Comparison of ENCODE assay signal across 1 cellular context in the genomic region with DNA sequence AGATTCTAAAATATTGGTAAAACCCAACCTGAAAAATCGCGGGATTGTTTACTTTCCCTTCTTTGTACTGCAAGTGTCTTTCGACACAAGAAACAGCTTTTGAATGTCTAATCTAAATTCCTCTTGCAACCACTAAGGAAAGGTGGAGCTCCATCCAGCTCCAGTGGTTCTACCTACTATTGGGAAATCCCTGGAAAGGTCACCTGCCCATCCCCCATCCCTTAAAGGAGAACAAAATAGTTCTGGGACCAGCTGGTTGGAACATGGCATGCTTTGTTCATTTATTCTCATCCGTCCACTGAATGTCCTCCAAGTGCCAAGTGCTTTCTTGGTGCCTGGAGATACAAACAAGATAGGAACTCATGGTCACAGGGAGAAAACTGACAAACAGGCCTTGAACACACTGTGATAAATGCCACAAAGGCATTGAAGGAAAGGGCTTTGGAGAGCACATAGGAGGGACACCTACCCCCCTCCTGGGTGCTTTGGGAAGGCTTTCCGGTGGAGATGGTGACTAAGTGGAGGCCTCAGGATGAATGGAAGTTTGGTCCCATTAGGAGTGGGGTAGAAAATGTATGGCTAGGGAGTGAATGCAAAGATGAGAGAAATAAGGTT.
A peak's percentile ranks its signal among the peaks of the same experiment; 100 is the strongest.
TF ChIP-seq lines count a peak whose summit lies in the region.

No MANE protein-coding gene starts in this region.

TF ChIP-seq in HepG2, 621 proteins besides CTCF, POLR2A, EP300 and RAD21 (continued from another document and continues in another):
- TF ChIP-seq, protein P1, sequence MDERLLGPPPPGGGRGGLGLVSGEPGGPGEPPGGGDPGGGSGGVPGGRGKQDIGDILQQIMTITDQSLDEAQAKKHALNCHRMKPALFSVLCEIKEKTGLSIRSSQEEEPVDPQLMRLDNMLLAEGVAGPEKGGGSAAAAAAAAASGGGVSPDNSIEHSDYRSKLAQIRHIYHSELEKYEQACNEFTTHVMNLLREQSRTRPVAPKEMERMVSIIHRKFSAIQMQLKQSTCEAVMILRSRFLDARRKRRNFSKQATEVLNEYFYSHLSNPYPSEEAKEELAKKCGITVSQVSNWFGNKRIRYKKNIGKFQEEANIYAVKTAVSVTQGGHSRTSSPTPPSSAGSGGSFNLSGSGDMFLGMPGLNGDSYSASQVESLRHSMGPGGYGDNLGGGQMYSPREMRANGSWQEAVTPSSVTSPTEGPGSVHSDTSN (CRISPR knock-in tag; IDR thresholded peaks at IDR 0.05): no peak
- TF ChIP-seq PHF8 (CRISPR knock-in tag; IDR thresholded peaks at IDR 0.05) (no peak), FOXK2 (IDR thresholded peaks at IDR 0.05) (no peak), ZBTB21 (CRISPR knock-in tag; IDR thresholded peaks at IDR 0.05) (no peak), NFATC3 (CRISPR knock-in tag; IDR thresholded peaks at IDR 0.05) (no peak), SALL1 (CRISPR knock-in tag; IDR thresholded peaks at IDR 0.05) (peak; percentile 40; the same call in 1 of the 2 replicates), ZNF709 (CRISPR knock-in tag; IDR thresholded peaks at IDR 0.05) (no peak), MED1 (CRISPR knock-in tag; IDR thresholded peaks at IDR 0.05) (peak; percentile 38), SP5 (CRISPR knock-in tag; IDR thresholded peaks at IDR 0.05; ENCODE audit: borderline replicate concordance, low read depth) (no peak), ZNF605 (CRISPR knock-in tag; IDR thresholded peaks at IDR 0.05) (peak; percentile 33; the same call in 1 of the 2 replicates), ZNF83 (CRISPR knock-in tag; IDR thresholded peaks at IDR 0.05; ENCODE audit: borderline replicate concordance) (no peak), BCL6 (CRISPR knock-in tag; IDR thresholded peaks at IDR 0.05) (peak; percentile 74), GLI4 (CRISPR knock-in tag; IDR thresholded peaks at IDR 0.05; ENCODE audit: borderline replicate concordance) (no peak), SP1 (IDR thresholded peaks at IDR 0.05) (no peak), SP1 (CRISPR knock-in tag; IDR thresholded peaks at IDR 0.05) (no peak), ZNF878 (CRISPR knock-in tag; IDR thresholded peaks at IDR 0.05) (no peak), PCBP2 (optimal IDR thresholded peaks at IDR 0.05; ENCODE audit: low read depth, low read length, poor library complexity, severe bottlenecking) (no peak), HNRNPK (IDR thresholded peaks at IDR 0.05; ENCODE audit: low read depth, low read length, poor library complexity, severe bottlenecking) (no peak), ZNF101 (CRISPR knock-in tag; IDR thresholded peaks at IDR 0.05; ENCODE audit: borderline replicate concordance, low read depth) (no peak), ZNF782 (CRISPR knock-in tag; IDR thresholded peaks at IDR 0.05; ENCODE audit: borderline replicate concordance) (no peak), KMT2A (CRISPR knock-in tag; IDR thresholded peaks at IDR 0.05) (peak; percentile 71), SMAD1 (CRISPR knock-in tag; IDR thresholded peaks at IDR 0.05; ENCODE audit: borderline replicate concordance, low read depth) (no peak), ZNF484 (CRISPR knock-in tag; IDR thresholded peaks at IDR 0.05; ENCODE audit: borderline replicate concordance, low read depth) (no peak), XRCC5 (optimal IDR thresholded peaks at IDR 0.05; ENCODE audit: low read length) (no peak), ZNF567 (CRISPR knock-in tag; IDR thresholded peaks at IDR 0.05; ENCODE audit: borderline replicate concordance) (no peak), ZFAT (CRISPR knock-in tag; conservative IDR thresholded peaks at IDR 0.05) (no peak), ZNF225 (CRISPR knock-in tag; IDR thresholded peaks at IDR 0.05) (no peak), PTBP1 (IDR thresholded peaks at IDR 0.05; ENCODE audit: low read depth, low read length, poor library complexity, severe bottlenecking) (no peak), NR2C2 (CRISPR knock-in tag; IDR thresholded peaks at IDR 0.05; ENCODE audit: borderline replicate concordance) (0 out of 2 replicates have a peak, but pooled peaks have one; percentile 39), PRPF4 (IDR thresholded peaks at IDR 0.05; ENCODE audit: low read depth, low read length, poor library complexity, severe bottlenecking) (no peak)
- TF ChIP-seq, protein P2, sequence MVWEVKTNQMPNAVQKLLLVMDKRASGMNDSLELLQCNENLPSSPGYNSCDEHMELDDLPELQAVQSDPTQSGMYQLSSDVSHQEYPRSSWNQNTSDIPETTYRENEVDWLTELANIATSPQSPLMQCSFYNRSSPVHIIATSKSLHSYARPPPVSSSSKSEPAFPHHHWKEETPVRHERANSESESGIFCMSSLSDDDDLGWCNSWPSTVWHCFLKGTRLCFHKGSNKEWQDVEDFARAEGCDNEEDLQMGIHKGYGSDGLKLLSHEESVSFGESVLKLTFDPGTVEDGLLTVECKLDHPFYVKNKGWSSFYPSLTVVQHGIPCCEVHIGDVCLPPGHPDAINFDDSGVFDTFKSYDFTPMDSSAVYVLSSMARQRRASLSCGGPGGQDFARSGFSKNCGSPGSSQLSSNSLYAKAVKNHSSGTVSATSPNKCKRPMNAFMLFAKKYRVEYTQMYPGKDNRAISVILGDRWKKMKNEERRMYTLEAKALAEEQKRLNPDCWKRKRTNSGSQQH (CRISPR knock-in tag; IDR thresholded peaks at IDR 0.05; ENCODE audit: low read depth): no peak
- TF ChIP-seq, protein P3, sequence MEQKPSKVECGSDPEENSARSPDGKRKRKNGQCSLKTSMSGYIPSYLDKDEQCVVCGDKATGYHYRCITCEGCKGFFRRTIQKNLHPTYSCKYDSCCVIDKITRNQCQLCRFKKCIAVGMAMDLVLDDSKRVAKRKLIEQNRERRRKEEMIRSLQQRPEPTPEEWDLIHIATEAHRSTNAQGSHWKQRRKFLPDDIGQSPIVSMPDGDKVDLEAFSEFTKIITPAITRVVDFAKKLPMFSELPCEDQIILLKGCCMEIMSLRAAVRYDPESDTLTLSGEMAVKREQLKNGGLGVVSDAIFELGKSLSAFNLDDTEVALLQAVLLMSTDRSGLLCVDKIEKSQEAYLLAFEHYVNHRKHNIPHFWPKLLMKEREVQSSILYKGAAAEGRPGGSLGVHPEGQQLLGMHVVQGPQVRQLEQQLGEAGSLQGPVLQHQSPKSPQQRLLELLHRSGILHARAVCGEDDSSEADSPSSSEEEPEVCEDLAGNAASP (CRISPR knock-in tag; IDR thresholded peaks at IDR 0.05; ENCODE audit: borderline replicate concordance): no peak
- TF ChIP-seq, protein P4, sequence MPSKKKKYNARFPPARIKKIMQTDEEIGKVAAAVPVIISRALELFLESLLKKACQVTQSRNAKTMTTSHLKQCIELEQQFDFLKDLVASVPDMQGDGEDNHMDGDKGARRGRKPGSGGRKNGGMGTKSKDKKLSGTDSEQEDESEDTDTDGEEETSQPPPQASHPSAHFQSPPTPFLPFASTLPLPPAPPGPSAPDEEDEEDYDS (CRISPR knock-in tag; IDR thresholded peaks at IDR 0.05): no peak
- TF ChIP-seq, protein P5, sequence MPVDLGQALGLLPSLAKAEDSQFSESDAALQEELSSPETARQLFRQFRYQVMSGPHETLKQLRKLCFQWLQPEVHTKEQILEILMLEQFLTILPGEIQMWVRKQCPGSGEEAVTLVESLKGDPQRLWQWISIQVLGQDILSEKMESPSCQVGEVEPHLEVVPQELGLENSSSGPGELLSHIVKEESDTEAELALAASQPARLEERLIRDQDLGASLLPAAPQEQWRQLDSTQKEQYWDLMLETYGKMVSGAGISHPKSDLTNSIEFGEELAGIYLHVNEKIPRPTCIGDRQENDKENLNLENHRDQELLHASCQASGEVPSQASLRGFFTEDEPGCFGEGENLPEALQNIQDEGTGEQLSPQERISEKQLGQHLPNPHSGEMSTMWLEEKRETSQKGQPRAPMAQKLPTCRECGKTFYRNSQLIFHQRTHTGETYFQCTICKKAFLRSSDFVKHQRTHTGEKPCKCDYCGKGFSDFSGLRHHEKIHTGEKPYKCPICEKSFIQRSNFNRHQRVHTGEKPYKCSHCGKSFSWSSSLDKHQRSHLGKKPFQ (CRISPR knock-in tag; IDR thresholded peaks at IDR 0.05; ENCODE audit: insufficient replicate concordance): no peak
- TF ChIP-seq, protein P6, sequence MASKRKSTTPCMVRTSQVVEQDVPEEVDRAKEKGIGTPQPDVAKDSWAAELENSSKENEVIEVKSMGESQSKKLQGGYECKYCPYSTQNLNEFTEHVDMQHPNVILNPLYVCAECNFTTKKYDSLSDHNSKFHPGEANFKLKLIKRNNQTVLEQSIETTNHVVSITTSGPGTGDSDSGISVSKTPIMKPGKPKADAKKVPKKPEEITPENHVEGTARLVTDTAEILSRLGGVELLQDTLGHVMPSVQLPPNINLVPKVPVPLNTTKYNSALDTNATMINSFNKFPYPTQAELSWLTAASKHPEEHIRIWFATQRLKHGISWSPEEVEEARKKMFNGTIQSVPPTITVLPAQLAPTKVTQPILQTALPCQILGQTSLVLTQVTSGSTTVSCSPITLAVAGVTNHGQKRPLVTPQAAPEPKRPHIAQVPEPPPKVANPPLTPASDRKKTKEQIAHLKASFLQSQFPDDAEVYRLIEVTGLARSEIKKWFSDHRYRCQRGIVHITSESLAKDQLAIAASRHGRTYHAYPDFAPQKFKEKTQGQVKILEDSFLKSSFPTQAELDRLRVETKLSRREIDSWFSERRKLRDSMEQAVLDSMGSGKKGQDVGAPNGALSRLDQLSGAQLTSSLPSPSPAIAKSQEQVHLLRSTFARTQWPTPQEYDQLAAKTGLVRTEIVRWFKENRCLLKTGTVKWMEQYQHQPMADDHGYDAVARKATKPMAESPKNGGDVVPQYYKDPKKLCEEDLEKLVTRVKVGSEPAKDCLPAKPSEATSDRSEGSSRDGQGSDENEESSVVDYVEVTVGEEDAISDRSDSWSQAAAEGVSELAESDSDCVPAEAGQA (IDR thresholded peaks at IDR 0.05; ENCODE audit: low read depth): no peak
- TF ChIP-seq, protein P6 (CRISPR knock-in tag; IDR thresholded peaks at IDR 0.05; ENCODE audit: borderline replicate concordance): no peak
- TF ChIP-seq, protein P7, sequence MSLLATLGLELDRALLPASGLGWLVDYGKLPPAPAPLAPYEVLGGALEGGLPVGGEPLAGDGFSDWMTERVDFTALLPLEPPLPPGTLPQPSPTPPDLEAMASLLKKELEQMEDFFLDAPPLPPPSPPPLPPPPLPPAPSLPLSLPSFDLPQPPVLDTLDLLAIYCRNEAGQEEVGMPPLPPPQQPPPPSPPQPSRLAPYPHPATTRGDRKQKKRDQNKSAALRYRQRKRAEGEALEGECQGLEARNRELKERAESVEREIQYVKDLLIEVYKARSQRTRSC (CRISPR knock-in tag; IDR thresholded peaks at IDR 0.05; ENCODE audit: low read depth): no peak
- TF ChIP-seq, protein P8, sequence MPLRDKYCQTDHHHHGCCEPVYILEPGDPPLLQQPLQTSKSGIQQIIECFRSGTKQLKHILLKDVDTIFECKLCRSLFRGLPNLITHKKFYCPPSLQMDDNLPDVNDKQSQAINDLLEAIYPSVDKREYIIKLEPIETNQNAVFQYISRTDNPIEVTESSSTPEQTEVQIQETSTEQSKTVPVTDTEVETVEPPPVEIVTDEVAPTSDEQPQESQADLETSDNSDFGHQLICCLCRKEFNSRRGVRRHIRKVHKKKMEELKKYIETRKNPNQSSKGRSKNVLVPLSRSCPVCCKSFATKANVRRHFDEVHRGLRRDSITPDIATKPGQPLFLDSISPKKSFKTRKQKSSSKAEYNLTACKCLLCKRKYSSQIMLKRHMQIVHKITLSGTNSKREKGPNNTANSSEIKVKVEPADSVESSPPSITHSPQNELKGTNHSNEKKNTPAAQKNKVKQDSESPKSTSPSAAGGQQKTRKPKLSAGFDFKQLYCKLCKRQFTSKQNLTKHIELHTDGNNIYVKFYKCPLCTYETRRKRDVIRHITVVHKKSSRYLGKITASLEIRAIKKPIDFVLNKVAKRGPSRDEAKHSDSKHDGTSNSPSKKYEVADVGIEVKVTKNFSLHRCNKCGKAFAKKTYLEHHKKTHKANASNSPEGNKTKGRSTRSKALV (CRISPR knock-in tag; IDR thresholded peaks at IDR 0.05): no peak
- TF ChIP-seq, protein P9, sequence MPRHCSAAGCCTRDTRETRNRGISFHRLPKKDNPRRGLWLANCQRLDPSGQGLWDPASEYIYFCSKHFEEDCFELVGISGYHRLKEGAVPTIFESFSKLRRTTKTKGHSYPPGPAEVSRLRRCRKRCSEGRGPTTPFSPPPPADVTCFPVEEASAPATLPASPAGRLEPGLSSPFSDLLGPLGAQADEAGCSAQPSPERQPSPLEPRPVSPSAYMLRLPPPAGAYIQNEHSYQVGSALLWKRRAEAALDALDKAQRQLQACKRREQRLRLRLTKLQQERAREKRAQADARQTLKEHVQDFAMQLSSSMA (CRISPR knock-in tag; IDR thresholded peaks at IDR 0.05): no peak
- TF ChIP-seq, protein P10, sequence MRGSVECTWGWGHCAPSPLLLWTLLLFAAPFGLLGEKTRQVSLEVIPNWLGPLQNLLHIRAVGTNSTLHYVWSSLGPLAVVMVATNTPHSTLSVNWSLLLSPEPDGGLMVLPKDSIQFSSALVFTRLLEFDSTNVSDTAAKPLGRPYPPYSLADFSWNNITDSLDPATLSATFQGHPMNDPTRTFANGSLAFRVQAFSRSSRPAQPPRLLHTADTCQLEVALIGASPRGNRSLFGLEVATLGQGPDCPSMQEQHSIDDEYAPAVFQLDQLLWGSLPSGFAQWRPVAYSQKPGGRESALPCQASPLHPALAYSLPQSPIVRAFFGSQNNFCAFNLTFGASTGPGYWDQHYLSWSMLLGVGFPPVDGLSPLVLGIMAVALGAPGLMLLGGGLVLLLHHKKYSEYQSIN (CRISPR knock-in tag; IDR thresholded peaks at IDR 0.05; ENCODE audit: borderline replicate concordance): no peak
- TF ChIP-seq, protein P11, sequence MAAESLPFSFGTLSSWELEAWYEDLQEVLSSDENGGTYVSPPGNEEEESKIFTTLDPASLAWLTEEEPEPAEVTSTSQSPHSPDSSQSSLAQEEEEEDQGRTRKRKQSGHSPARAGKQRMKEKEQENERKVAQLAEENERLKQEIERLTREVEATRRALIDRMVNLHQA (CRISPR knock-in tag; IDR thresholded peaks at IDR 0.05): no peak
- TF ChIP-seq, protein P12, sequence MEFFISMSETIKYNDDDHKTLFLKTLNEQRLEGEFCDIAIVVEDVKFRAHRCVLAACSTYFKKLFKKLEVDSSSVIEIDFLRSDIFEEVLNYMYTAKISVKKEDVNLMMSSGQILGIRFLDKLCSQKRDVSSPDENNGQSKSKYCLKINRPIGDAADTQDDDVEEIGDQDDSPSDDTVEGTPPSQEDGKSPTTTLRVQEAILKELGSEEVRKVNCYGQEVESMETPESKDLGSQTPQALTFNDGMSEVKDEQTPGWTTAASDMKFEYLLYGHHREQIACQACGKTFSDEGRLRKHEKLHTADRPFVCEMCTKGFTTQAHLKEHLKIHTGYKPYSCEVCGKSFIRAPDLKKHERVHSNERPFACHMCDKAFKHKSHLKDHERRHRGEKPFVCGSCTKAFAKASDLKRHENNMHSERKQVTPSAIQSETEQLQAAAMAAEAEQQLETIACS (CRISPR knock-in tag; IDR thresholded peaks at IDR 0.05): no peak
